13 cellular contexts compared by ENCODE assay signal in the genomic region with DNA sequence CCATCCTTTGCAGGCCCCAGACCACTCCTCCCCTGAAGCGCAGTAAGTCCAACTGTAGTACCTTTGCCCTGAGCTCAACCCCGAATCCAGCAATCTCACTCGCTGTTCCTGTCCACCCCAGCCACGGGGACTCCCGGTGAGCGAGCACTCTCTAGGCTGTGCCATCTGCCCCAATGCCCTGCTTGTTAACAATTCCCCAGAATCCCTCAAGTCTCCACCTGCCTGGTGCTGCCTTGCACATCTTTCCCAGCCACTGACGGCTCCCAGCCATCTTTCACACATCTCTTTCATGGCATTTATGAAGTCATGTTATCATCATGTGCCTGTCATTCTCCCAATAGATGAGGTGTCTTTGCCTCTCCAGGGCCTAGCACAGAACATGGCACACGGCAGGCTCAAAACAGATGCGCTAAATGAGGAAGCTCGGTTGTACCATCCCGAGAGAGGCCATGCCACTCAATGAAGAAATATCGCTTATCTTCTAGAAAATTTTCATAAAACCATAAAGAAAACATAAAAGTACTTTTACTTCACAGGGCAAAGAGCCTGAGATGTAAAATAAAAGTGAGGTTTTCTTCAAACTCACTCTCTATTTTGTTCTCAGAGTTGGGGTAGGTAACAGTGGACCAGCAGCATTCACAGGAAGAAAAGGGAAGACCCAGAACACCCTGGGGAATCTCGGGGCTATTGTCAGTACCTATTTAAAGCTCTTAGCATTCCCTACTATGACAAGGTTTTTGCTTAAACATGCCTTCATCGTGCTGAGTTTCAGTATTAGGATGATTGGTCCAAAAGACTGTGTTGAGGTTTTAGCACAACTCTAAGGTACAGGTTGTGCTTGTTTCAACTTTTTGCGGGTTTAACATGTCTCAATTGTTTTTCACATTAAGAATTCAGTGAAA. TPM values are rescaled to one million over a fixed set of nuclear protein-coding genes. Genes with fewer than 3 reads are reported as not detected.
DNase-seq lines count a peak whose midpoint lies in the region; ATAC-seq, FAIRE-seq and TF ChIP-seq lines count a peak whose summit lies in the region.
"Had no signal": no experiment of that assay in that cellular context is flagged by ENCODE, and none has a peak within 500 bp of the region (broad histone marks: within the 10 kb centered on the region; RNA-seq: fewer than 3 reads in every experiment).

No MANE protein-coding gene starts in this region.

- H3K9ac ChIP-seq in neural progenitor cell = no peak overlapping the region

- H3K27ac Mint-ChIP-seq in neural progenitor cell = peak overlapping the region; percentile 50
- H3K27ac Mint-ChIP-seq: mesothelial cell of epicardium had no signal

- no peak overlapping the region for H3K4me3 ChIP-seq in neural progenitor cell
- H3K4me3 ChIP-seq: uterus had no signal

- no peak for FAIRE-seq in HTR-8/SVneo (lab: Jason Lieb, UNC)

- no peak overlapping the region for H2AFZ ChIP-seq in neural progenitor cell (replicated peaks)

- H3K4me1 Mint-ChIP-seq in neural progenitor cell = peaks cover 33% of the 10 kb centered on the region

- H3K4me2 ChIP-seq in neural progenitor cell = peak overlapping the region; percentile 31

- H3K36me3 ChIP-seq in neural progenitor cell = no peaks in the 10 kb centered on the region
- H3K36me3 ChIP-seq: uterus had no signal

- no peak for TF ChIP-seq CTCF in neural progenitor cell (IDR thresholded peaks at IDR 0.05)

- H3K9me3 Mint-ChIP-seq in neural progenitor cell = peaks cover 5% of the 10 kb centered on the region

- ATAC-seq in GM18867 (IDR thresholded peaks at IDR 0.05; ENCODE audit: unreplicated experiment) = peak; percentile 95
- peak; percentile 96 for ATAC-seq in GM21515 (IDR thresholded peaks at IDR 0.05; ENCODE audit: unreplicated experiment)
- ATAC-seq in HG03108 (IDR thresholded peaks at IDR 0.05; ENCODE audit: unreplicated experiment) = peak; percentile 92

- DNase-seq in neural progenitor cell (ENCODE audit: low spot score) (no peak), foreskin melanocyte (no peak), HTR-8/SVneo (ENCODE audit: insufficient read length, low spot score) (no peak), SHP77 (lab: John Stamatoyannopoulos, UW) (no peak), C1 segment of cervical spinal cord (lab: John Stamatoyannopoulos, UW) (no peak)
- DNase-seq: GDM1; KG1; stimulated activated CD4-positive, alpha-beta T cell treated with anti-CD3 and anti-CD28 coated beads, Interleukin-1b, Interleukin-23, amount 100 ng/mL, for 48 hours; uterus had no signal

- H3K36me3 Mint-ChIP-seq in neural progenitor cell = peaks cover 22% of the 10 kb centered on the region

- peak overlapping the region; percentile 79 for H3K27ac ChIP-seq in neural progenitor cell
- H3K27ac ChIP-seq: uterus had no signal

- H3K9me3 ChIP-seq in neural progenitor cell (ENCODE audit: low read depth) = no peaks in the 10 kb centered on the region
- H3K9me3 ChIP-seq: uterus had no signal

- peaks cover 4% of the 10 kb centered on the region for H3K27me3 Mint-ChIP-seq in neural progenitor cell (ENCODE audit: insufficient read depth, low read depth)

- H4K20me1 ChIP-seq in neural progenitor cell (ENCODE audit: low read depth) = no peaks in the 10 kb centered on the region

- H3K27me3 ChIP-seq in neural progenitor cell = no peaks in the 10 kb centered on the region
- H3K27me3 ChIP-seq: uterus had no signal

- no peak overlapping the region for H3K4me3 Mint-ChIP-seq in neural progenitor cell
- H3K4me3 Mint-ChIP-seq: mesothelial cell of epicardium had no signal

- no peaks in the 10 kb centered on the region for H3K79me2 ChIP-seq in neural progenitor cell (ENCODE audit: low read depth)

- peaks cover 39% of the 10 kb centered on the region for H3F3A ChIP-seq in neural progenitor cell (ENCODE audit: low read depth)

- H3K4me1 ChIP-seq in neural progenitor cell = peaks cover 43% of the 10 kb centered on the region
- H3K4me1 ChIP-seq: uterus had no signal

RNA-seq across cellular contexts. Expression of a gene that starts 55.2 kb away (rescaled TPM):
- total RNA-seq in neural progenitor cell (ENCODE audit: low replicate concordance) = 13.8 and 18.8 TPM in 2 replicates
